In genomic region chr4:101114936-101115372, GRCh38 we compare ENCODE assay signal across 10 cellular contexts.
DNase-seq lines count a peak whose midpoint lies in the region; ATAC-seq and TF ChIP-seq lines count a peak whose summit lies in the region.
"Had no signal": no experiment of that assay in that cellular context is flagged by ENCODE, and none has a peak within 500 bp of the region (broad histone marks: within the 10 kb centered on the region; RNA-seq: fewer than 3 reads in every experiment).

No MANE protein-coding gene starts in this region.

- H3K27ac ChIP-seq in right atrium auricular region (no peak overlapping the region), caudate nucleus (ENCODE audit: low read depth, low read length) (peak overlapping the region; percentile 91), aorta (ENCODE audit: low read depth in 1 of 2, low read length in 2 of 2) (no peak overlapping the region)
- H3K27ac ChIP-seq: VCaP had no signal

- 60 to 63% methylated on average over 2 of the region's 2 CpGs for WGBS in aorta, 2 donors

- H3K4me3 ChIP-seq in right atrium auricular region (no peak overlapping the region), aorta (ENCODE audit: low read length in 2 of 2) (no peak overlapping the region)

- H3K36me3 ChIP-seq in right atrium auricular region (no peaks in the 10 kb centered on the region), aorta (ENCODE audit: control insufficient read depth in 1 of 2, insufficient read depth in 2 of 2, low read length in 1 of 2) (no peaks in the 10 kb centered on the region)

- no peaks in the 10 kb centered on the region for H3K27me3 ChIP-seq in right atrium auricular region
- H3K27me3 ChIP-seq in aorta (ENCODE audit: control insufficient read depth in 1 of 2, insufficient read depth in 2 of 2, low read length in 1 of 2), result no peaks in the 10 kb centered on the region

- DNase-seq in Right ventricle myocardium superior (no peak), right atrium auricular region (ENCODE audit: low spot score) (no peak), caudate nucleus (lab: John Stamatoyannopoulos, UW) (peak in 21 of 61 donors; percentile 3 to 75 (median 43)), left colon (no peak), aorta (no peak), ureter (ENCODE audit: low spot score) (no peak)
- DNase-seq: NCI-H526 treated with DMSO at 0.1 percent for 48 hours had no signal

- H3K9me3 ChIP-seq in right atrium auricular region, result no peaks in the 10 kb centered on the region
- H3K9me3 ChIP-seq in aorta (ENCODE audit: control insufficient read depth, low read length), result no peaks in the 10 kb centered on the region

- H3K4me1 ChIP-seq in right atrium auricular region, result no peaks in the 10 kb centered on the region
- H3K4me1 ChIP-seq in aorta (ENCODE audit: control insufficient read depth in 1 of 2, insufficient read depth in 2 of 2, low read length in 2 of 2), result peaks cover 0 to 3% of the 10 kb centered on the region in 2 donors

- ATAC-seq in Right ventricle myocardium superior (ENCODE audit: poor library complexity) (peak; percentile 57), left colon (peak; percentile 51), aorta (ENCODE audit: low FRiP score) (peak; percentile 50), GM21723 (IDR thresholded peaks at IDR 0.05; ENCODE audit: unreplicated experiment) (no peak), GM21423 (IDR thresholded peaks at IDR 0.05; ENCODE audit: unreplicated experiment) (no peak)

- no peak for TF ChIP-seq CTCF in right atrium auricular region (IDR thresholded peaks at IDR 0.05)

- intact Hi-C loops in Right ventricle myocardium superior (cut with DNase I) (no loop called here), left colon (cut with DNase I, micrococcal nuclease) (no loop called here), aorta (cut with DNase I) (no loop called here)

Comparison
In these comparisons a context has a peak if more than half of its experiments do, and no peak if none do; other contexts are left out.
1. ATAC-seq: peak in Right ventricle myocardium superior (single experiment), left colon (single experiment) and aorta (single experiment); none in GM21723 (single experiment) and GM21423 (single experiment).